Comparison of ENCODE assay signal across 16 cellular contexts in the genomic region with DNA sequence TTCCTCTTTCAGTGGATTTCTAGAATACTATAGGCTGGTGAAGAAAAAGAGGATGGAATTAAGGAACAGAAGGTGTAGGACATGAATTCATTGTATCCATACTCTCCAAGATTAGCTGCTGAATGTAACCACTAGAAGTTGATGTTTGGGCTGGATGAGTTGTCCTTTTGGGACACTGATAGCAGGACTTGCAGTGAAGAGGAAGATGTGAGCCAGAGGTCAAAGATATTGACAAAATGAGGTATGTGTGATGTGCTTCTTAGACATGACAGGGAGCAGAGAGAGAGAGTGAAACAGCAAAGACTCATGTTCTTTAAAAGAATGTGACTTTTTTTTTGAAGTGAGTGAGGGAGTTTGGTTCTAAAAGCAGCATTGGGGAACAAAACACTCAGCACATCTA.
"Had no signal": no experiment of that assay in that cellular context is flagged by ENCODE, and none has a peak within 500 bp of the region (broad histone marks: within the 10 kb centered on the region; RNA-seq: fewer than 3 reads in every experiment).

No MANE protein-coding gene starts in this region.

- H3K27ac ChIP-seq: coronary artery, esophagus muscularis mucosa, thyroid gland had no signal

- H3K27ac Mint-ChIP-seq: activated CD4-positive, alpha-beta T cell treated with anti-CD3 and anti-CD28 coated beads, Interleukin-2, amount 10 ng/mL, durations not matched to agents 24 days and 14 days; activated CD8-positive, alpha-beta T cell treated with anti-CD3 and anti-CD28 coated beads for 36 hours; activated naive CD4-positive, alpha-beta T cell treated with anti-CD3 and anti-CD28 coated beads, Interleukin-2, amount 10 ng/mL, durations not matched to agents 7 days and 5 days; activated naive CD8-positive, alpha-beta T cell treated with anti-CD3 and anti-CD28 coated beads, Interleukin-2, amount 50 U/mL, for 24 hours; activated T-cell treated with anti-CD3 and anti-CD28 coated beads, Interleukin-2, amount 50 U/mL, for 24 hours; naive thymus-derived CD8-positive, alpha-beta T cell had no signal

- H3K36me3 Mint-ChIP-seq: activated naive CD4-positive, alpha-beta T cell treated with anti-CD3 and anti-CD28 coated beads, Interleukin-2, amount 10 ng/mL, durations not matched to agents 7 days and 5 days had no signal

- H3K4me3 Mint-ChIP-seq: activated CD4-positive, alpha-beta T cell treated with anti-CD3 and anti-CD28 coated beads, Interleukin-2, amount 10 ng/mL, durations not matched to agents 24 days and 14 days; activated CD8-positive, alpha-beta T cell treated with anti-CD3 and anti-CD28 coated beads for 36 hours; activated naive CD4-positive, alpha-beta T cell treated with anti-CD3 and anti-CD28 coated beads, Interleukin-2, amount 10 ng/mL, durations not matched to agents 7 days and 5 days; activated naive CD8-positive, alpha-beta T cell treated with anti-CD3 and anti-CD28 coated beads, Interleukin-2, amount 50 U/mL, for 24 hours; activated T-cell treated with anti-CD3 and anti-CD28 coated beads, Interleukin-2, amount 50 U/mL, for 24 hours; central memory CD8-positive, alpha-beta T cell; naive thymus-derived CD8-positive, alpha-beta T cell had no signal

- H3K27me3 Mint-ChIP-seq: activated T-cell treated with anti-CD3 and anti-CD28 coated beads, Interleukin-2, amount 50 U/mL, for 24 hours had no signal

- DNase-seq: activated CD4-positive, alpha-beta T cell treated with anti-CD3 and anti-CD28 coated beads, Interleukin-2, amount 10 ng/mL, durations not matched to agents 24 days and 14 days; activated CD8-positive, alpha-beta T cell treated with anti-CD3 and anti-CD28 coated beads for 36 hours; activated naive CD4-positive, alpha-beta T cell treated with anti-CD3 and anti-CD28 coated beads, Interleukin-2, amount 10 ng/mL, durations not matched to agents 7 days and 5 days; activated naive CD8-positive, alpha-beta T cell treated with anti-CD3 and anti-CD28 coated beads, Interleukin-2, amount 50 U/mL, for 24 hours; activated T-cell treated with anti-CD3 and anti-CD28 coated beads, Interleukin-2, amount 50 U/mL, for 24 hours; aorta; naive thymus-derived CD8-positive, alpha-beta T cell; stimulated activated CD4-positive, alpha-beta T cell treated with anti-CD3 and anti-CD28 coated beads, Interleukin-12 subunit alpha, Interleukin-12 subunit beta, amount 100 ng/mL, for 4 hours; stimulated activated CD4-positive, alpha-beta T cell treated with anti-CD3 and anti-CD28 coated beads, Interleukin-1b, Interleukin-23, amount 100 ng/mL, for 48 hours; stimulated activated CD8-positive, alpha-beta memory T cell treated with anti-CD3 and anti-CD28 coated beads, Interleukin-4, amount 100 ng/mL, for 48 hours; stimulated activated naive CD4-positive, alpha-beta T cell treated with Interleukin-2 at 50 U/mL for 16 hours; thyroid gland had no signal

- H3K9me3 Mint-ChIP-seq: activated naive CD4-positive, alpha-beta T cell treated with anti-CD3 and anti-CD28 coated beads, Interleukin-2, amount 10 ng/mL, durations not matched to agents 7 days and 5 days; central memory CD8-positive, alpha-beta T cell had no signal

- ATAC-seq: activated CD8-positive, alpha-beta T cell treated with anti-CD3 and anti-CD28 coated beads for 36 hours; activated naive CD8-positive, alpha-beta T cell treated with anti-CD3 and anti-CD28 coated beads, Interleukin-2, amount 50 U/mL, for 24 hours; left lobe of liver; naive thymus-derived CD8-positive, alpha-beta T cell had no signal

- H3K4me3 ChIP-seq: coronary artery, esophagus muscularis mucosa, thyroid gland had no signal

- H3K4me1 Mint-ChIP-seq: activated CD4-positive, alpha-beta T cell treated with anti-CD3 and anti-CD28 coated beads, Interleukin-2, amount 10 ng/mL, durations not matched to agents 24 days and 14 days; activated naive CD8-positive, alpha-beta T cell treated with anti-CD3 and anti-CD28 coated beads, Interleukin-2, amount 50 U/mL, for 24 hours; central memory CD8-positive, alpha-beta T cell had no signal
